In genomic region chr2:177783835-177784448, GRCh38 we compare ENCODE assay signal across 8 cellular contexts.
DNase-seq lines count a peak whose midpoint lies in the region; ATAC-seq, FAIRE-seq and TF ChIP-seq lines count a peak whose summit lies in the region.

No MANE protein-coding gene starts in this region.

- peaks cover 2% of the 10 kb centered on the region for H3K4me1 Mint-ChIP-seq in glutamatergic neuron (ENCODE audit: low read depth, unreplicated experiment)

- intact Hi-C loops in left cardiac atrium (cut with DNase I), result no loop called here
- intact Hi-C loops in right cardiac atrium (cut with DNase I), result no loop called here
- intact Hi-C loops in mammary epithelial cell (cut with micrococcal nuclease), result loop anchor here (10.0 kb wide), 1 partner anchor 101 kb away; no protein-coding TSS in a partner anchor

- in situ Hi-C loops in mammary epithelial cell (cut with MboI; ENCODE audit: low sequenced_read_pairs in 2 of 2), result no loop called here

- H3K27me3 ChIP-seq in right cardiac atrium (ENCODE audit: control insufficient read depth, insufficient read depth), result no peaks in the 10 kb centered on the region
- no peaks in the 10 kb centered on the region for H3K27me3 ChIP-seq in KMS-11 (ENCODE audit: insufficient read depth, low read depth)
- no peaks in the 10 kb centered on the region for H3K27me3 ChIP-seq in mammary epithelial cell (ENCODE audit: insufficient read depth, low read length)
- no peaks in the 10 kb centered on the region for H3K27me3 ChIP-seq in small intestine (ENCODE audit: control insufficient read depth in 2 of 2, insufficient read depth in 2 of 2, low read length in 2 of 2)

- CTCF ChIA-PET in mammary epithelial cell (lab: Charles Lee; ENCODE audit: low non-redundant PET), result no interaction called here

- no peak overlapping the region for H3K27ac Mint-ChIP-seq in glutamatergic neuron (ENCODE audit: unreplicated experiment)

- DNase-seq in left cardiac atrium, result no peak
- DNase-seq in right cardiac atrium, result no peak
- DNase-seq in mammary epithelial cell, result peak; percentile 74
- peak; percentile 23 for DNase-seq in small intestine
- DNase-seq in mucosa of gallbladder (ENCODE audit: low spot score), result no peak
- no peak for DNase-seq in glutamatergic neuron

- WGBS in right cardiac atrium, result 44% methylated on average over 2 of the region's 2 CpGs
- WGBS in mammary epithelial cell (ENCODE audit: low coverage, missing lambda C conversion rate), result 23% methylated on average over 2 of the region's 2 CpGs
- 28 to 33% (median 30%) methylated on average over 2 of the region's 2 CpGs for WGBS in small intestine, 3 donors

- no peak overlapping the region for H3K4me3 Mint-ChIP-seq in glutamatergic neuron (ENCODE audit: unreplicated experiment)

- H3K27ac ChIP-seq in right cardiac atrium (ENCODE audit: low read length) (no peak overlapping the region), KMS-11 (no peak overlapping the region), mammary epithelial cell (ENCODE audit: insufficient read depth, low read depth, low read length) (peak overlapping the region; percentile 36), small intestine (ENCODE audit: low read depth in 1 of 2, low read length in 1 of 2) (peak overlapping the region in 1 of 2 donors; percentile 69)

- no peak for FAIRE-seq in small intestine (lab: Jason Lieb, UNC)

- dilution Hi-C loops in mammary epithelial cell (cut with HindIII; ENCODE audit: low sequenced_read_pairs), result no loop called here

- TF ChIP-seq CTCF in KMS-11 (conservative IDR thresholded peaks at IDR 0.05; ENCODE audit: low read depth, low read length), result no peak
- no peak for TF ChIP-seq CTCF in mammary epithelial cell (conservative IDR thresholded peaks at IDR 0.05 in 1 of 2, IDR thresholded peaks at IDR 0.05 in 1 of 2; ENCODE audit: extremely low read depth in 1 of 2, insufficient read depth in 1 of 2, low read depth in 1 of 2, low read length in 2 of 2)
- TF ChIP-seq CTCF in glutamatergic neuron (IDR thresholded peaks at IDR 0.05; ENCODE audit: partially characterized antibody, unreplicated experiment), result no peak

- H3K36me3 ChIP-seq in KMS-11 (ENCODE audit: insufficient read depth) (no peaks in the 10 kb centered on the region), mammary epithelial cell (ENCODE audit: insufficient read depth, low read length) (no peaks in the 10 kb centered on the region), small intestine (ENCODE audit: control insufficient read depth in 2 of 2, insufficient read depth in 2 of 2, low read length in 2 of 2) (no peaks in the 10 kb centered on the region)

- H4K20me1 ChIP-seq in KMS-11 (ENCODE audit: insufficient read depth) (no peaks in the 10 kb centered on the region), mammary epithelial cell (ENCODE audit: insufficient read depth, low read length) (no peaks in the 10 kb centered on the region)

- H2AFZ ChIP-seq in KMS-11 (ENCODE audit: low read depth) (peak overlapping the region; percentile 23; the same call in 1 of the 2 replicates), mammary epithelial cell (ENCODE audit: low read depth, low read length) (peak overlapping the region; percentile 20)

- H3K4me2 ChIP-seq in KMS-11 (peak overlapping the region; percentile 85), mammary epithelial cell (ENCODE audit: insufficient read depth, low read depth, low read length) (peak overlapping the region; percentile 76)

- no TSS peak for BruUV-seq in mammary epithelial cell (replicated peaks; lab: Mats Ljungman, UMichigan)

- H3K36me3 Mint-ChIP-seq in glutamatergic neuron (ENCODE audit: unreplicated experiment), result peaks cover 5% of the 10 kb centered on the region

- H3K4me3 ChIP-seq in right cardiac atrium (ENCODE audit: low read length) (no peak overlapping the region), KMS-11 (IDR thresholded peaks at IDR 0.05; ENCODE audit: insufficient read depth, low read depth, low read length) (no peak overlapping the region), mammary epithelial cell (replicated peaks in 1 of 3; ENCODE audit: insufficient read depth in 1 of 3, low read depth in 2 of 3, low read length in 3 of 3) (peak overlapping the region in 2 of 3 experiments; percentile 2 to 30), small intestine (ENCODE audit: low read depth in 1 of 2, low read length in 2 of 2) (no peak overlapping the region)

- no peak overlapping the region for H3K9ac ChIP-seq in KMS-11
- no peak overlapping the region for H3K9ac ChIP-seq in mammary epithelial cell (ENCODE audit: insufficient read depth, low read length)

- H3K27me3 Mint-ChIP-seq in glutamatergic neuron (ENCODE audit: unreplicated experiment), result no peaks in the 10 kb centered on the region

- H3K4me1 ChIP-seq in right cardiac atrium (ENCODE audit: control insufficient read depth, insufficient read depth, low read length), result no peaks in the 10 kb centered on the region
- H3K4me1 ChIP-seq in KMS-11 (ENCODE audit: low read depth, poor library complexity, severe bottlenecking), result peaks cover 35% of the 10 kb centered on the region
- H3K4me1 ChIP-seq in mammary epithelial cell (ENCODE audit: insufficient read depth, low read length), result peaks cover 30% of the 10 kb centered on the region
- H3K4me1 ChIP-seq in small intestine (ENCODE audit: control insufficient read depth in 2 of 2, insufficient read depth in 1 of 2, low read depth in 1 of 2, low read length in 1 of 2), result peaks cover 0 to 7% of the 10 kb centered on the region in 2 donors

- H3K79me2 ChIP-seq in KMS-11 (ENCODE audit: insufficient read depth, low read depth), result no peaks in the 10 kb centered on the region
- H3K79me2 ChIP-seq in mammary epithelial cell (ENCODE audit: insufficient read depth, low read length), result no peaks in the 10 kb centered on the region

- peaks cover 2% of the 10 kb centered on the region for H3K9me3 Mint-ChIP-seq in glutamatergic neuron (ENCODE audit: unreplicated experiment)

- ATAC-seq in left cardiac atrium (peak; percentile 40 to 44), right cardiac atrium (no peak), HG03097 (IDR thresholded peaks at IDR 0.05; ENCODE audit: low FRiP score, unreplicated experiment) (no peak)

- H3K9me3 ChIP-seq in right cardiac atrium (ENCODE audit: control insufficient read depth, low read length) (no peaks in the 10 kb centered on the region), mammary epithelial cell (replicated peaks; ENCODE audit: insufficient read depth, low read length) (no peaks in the 10 kb centered on the region), small intestine (ENCODE audit: control insufficient read depth, low read depth) (no peaks in the 10 kb centered on the region)

Comparison
In these comparisons a context has a peak if more than half of its experiments do, and no peak if none do; other contexts are left out.
1. ATAC-seq: peak in left cardiac atrium (2 of 2); none in right cardiac atrium (0 of 2) and HG03097 (single experiment).
2. DNase-seq: peak in mammary epithelial cell (single experiment) and small intestine (single experiment); none in left cardiac atrium (single experiment), right cardiac atrium (0 of 3), mucosa of gallbladder (single experiment) and glutamatergic neuron (single experiment).
3. H3K4me3 ChIP-seq: peak in mammary epithelial cell (2 of 3); none in right cardiac atrium (single experiment), KMS-11 (single experiment) and small intestine (0 of 2).